1 cellular context compared by ENCODE assay signal in genomic region chr2:179049546-179050311, GRCh38.
TF ChIP-seq lines count a peak whose summit lies in the region.

Gene CCDC141 (minus strand): TSS chr2:179050137. CDS start chr2:179049941, 196 bp downstream.

TF ChIP-seq in GM23338, 12 proteins besides CTCF, POLR2A, EP300 and RAD21 (continued from another document):
- TF ChIP-seq ZNF462 (CRISPR knock-in tag; IDR thresholded peaks at IDR 0.05) (no peak), POLR2AphosphoS5 (IDR thresholded peaks at IDR 0.05; ENCODE audit: low read depth) (no peak), EZH2 (IDR thresholded peaks at IDR 0.05; ENCODE audit: low read depth, unreplicated experiment) (no peak), ETS1 (IDR thresholded peaks at IDR 0.05) (no peak)
